In genomic region chr10:73166972-73167371, GRCh38 we compare ENCODE assay signal across 8 cellular contexts. TPM values are rescaled to one million over a fixed set of nuclear protein-coding genes. Genes with fewer than 3 reads are reported as not detected.
DNase-seq lines count a peak whose midpoint lies in the region; ATAC-seq lines count a peak whose summit lies in the region.

No MANE protein-coding gene starts in this region.

- DNase-seq in T-helper 1 cell (no peak), immature natural killer cell (no peak), SKM-1 (lab: John Stamatoyannopoulos, UW; ENCODE audit: unreplicated experiment) (no peak)
- DNase-seq in activated T-helper 1 cell treated with anti-CD3 and anti-CD28 coated beads, Interleukin-12 subunit alpha, Interleukin-12 subunit beta, Interleukin-2, Interleukin-4 antibody, amounts not matched to agents 30 ng/mL and 10 ng/mL and 1 ng/mL, durations not matched to agents 14 hours and 24 hours and 36 hours (ENCODE audit: low spot score) = no peak

- H3K4me3 ChIP-seq in stomach smooth muscle (ENCODE audit: low read length in 2 of 2) = peak overlapping the region; percentile 99 to 100

- peak overlapping the region; percentile 97 for H3K27ac ChIP-seq in stomach smooth muscle (ENCODE audit: low read length)

- H3K9me3 Mint-ChIP-seq in T-helper 1 cell treated with Interleukin-12 subunit alpha and Interleukin-12 subunit beta and Interleukin-4 antibody, amounts not matched to agents 30 μg/mL and 1 μg/mL, for 36 hours = no peaks in the 10 kb centered on the region
- H3K9me3 Mint-ChIP-seq in activated T-helper 1 cell treated with anti-CD3 and anti-CD28 coated beads, Interleukin-12 subunit alpha, Interleukin-12 subunit beta, Interleukin-2, Interleukin-4 antibody, amounts not matched to agents 30 ng/mL and 10 ng/mL and 1 ng/mL, durations not matched to agents 14 hours and 24 hours and 36 hours = no peaks in the 10 kb centered on the region
- H3K9me3 Mint-ChIP-seq in immature natural killer cell = no peaks in the 10 kb centered on the region

- peaks cover 9% of the 10 kb centered on the region for H3K4me1 ChIP-seq in stomach smooth muscle (ENCODE audit: control insufficient read depth, insufficient read depth, low read length)

- ATAC-seq in GM19035 (IDR thresholded peaks at IDR 0.05; ENCODE audit: unreplicated experiment) = no peak
- no peak for ATAC-seq in HG02973 (IDR thresholded peaks at IDR 0.05; ENCODE audit: unreplicated experiment)

- peak overlapping the region; percentile 99 for H3K27ac Mint-ChIP-seq in T-helper 1 cell treated with Interleukin-12 subunit alpha and Interleukin-12 subunit beta and Interleukin-4 antibody, amounts not matched to agents 30 μg/mL and 1 μg/mL, for 36 hours
- H3K27ac Mint-ChIP-seq in activated T-helper 1 cell treated with anti-CD3 and anti-CD28 coated beads, Interleukin-12 subunit alpha, Interleukin-12 subunit beta, Interleukin-2, Interleukin-4 antibody, amounts not matched to agents 30 ng/mL and 10 ng/mL and 1 ng/mL, durations not matched to agents 14 hours and 24 hours and 36 hours = peak overlapping the region; percentile 99
- H3K27ac Mint-ChIP-seq in immature natural killer cell = peak overlapping the region; percentile 99 to 100 (median 100)

- peak overlapping the region; percentile 98 for H3K4me3 Mint-ChIP-seq in T-helper 1 cell treated with Interleukin-12 subunit alpha and Interleukin-12 subunit beta and Interleukin-4 antibody, amounts not matched to agents 30 μg/mL and 1 μg/mL, for 36 hours
- H3K4me3 Mint-ChIP-seq in activated T-helper 1 cell treated with anti-CD3 and anti-CD28 coated beads, Interleukin-12 subunit alpha, Interleukin-12 subunit beta, Interleukin-2, Interleukin-4 antibody, amounts not matched to agents 30 ng/mL and 10 ng/mL and 1 ng/mL, durations not matched to agents 14 hours and 24 hours and 36 hours = peak overlapping the region; percentile 99
- peak overlapping the region; percentile 98 to 100 (median 100) for H3K4me3 Mint-ChIP-seq in immature natural killer cell

- H3K27me3 ChIP-seq in stomach smooth muscle (ENCODE audit: control insufficient read depth in 1 of 2, insufficient read depth in 2 of 2, low read length in 2 of 2) = no peaks in the 10 kb centered on the region

- H3K36me3 ChIP-seq in stomach smooth muscle (ENCODE audit: control insufficient read depth in 2 of 2, insufficient read depth in 2 of 2, low read length in 2 of 2) = peaks cover 5 to 6% of the 10 kb centered on the region in 2 donors

- no peaks in the 10 kb centered on the region for H3K27me3 Mint-ChIP-seq in T-helper 1 cell treated with Interleukin-12 subunit alpha and Interleukin-12 subunit beta and Interleukin-4 antibody, amounts not matched to agents 30 μg/mL and 1 μg/mL, for 36 hours (ENCODE audit: low read depth)
- H3K27me3 Mint-ChIP-seq in activated T-helper 1 cell treated with anti-CD3 and anti-CD28 coated beads, Interleukin-12 subunit alpha, Interleukin-12 subunit beta, Interleukin-2, Interleukin-4 antibody, amounts not matched to agents 30 ng/mL and 10 ng/mL and 1 ng/mL, durations not matched to agents 14 hours and 24 hours and 36 hours (ENCODE audit: insufficient read depth) = no peaks in the 10 kb centered on the region
- H3K27me3 Mint-ChIP-seq in immature natural killer cell (ENCODE audit: low read depth in 3 of 3) = peaks cover 3 to 8% (median 7%) of the 10 kb centered on the region in 3 donors

- H3K4me1 Mint-ChIP-seq in T-helper 1 cell treated with Interleukin-12 subunit alpha and Interleukin-12 subunit beta and Interleukin-4 antibody, amounts not matched to agents 30 μg/mL and 1 μg/mL, for 36 hours (ENCODE audit: low read depth) = peaks cover 38% of the 10 kb centered on the region
- peaks cover 52% of the 10 kb centered on the region for H3K4me1 Mint-ChIP-seq in activated T-helper 1 cell treated with anti-CD3 and anti-CD28 coated beads, Interleukin-12 subunit alpha, Interleukin-12 subunit beta, Interleukin-2, Interleukin-4 antibody, amounts not matched to agents 30 ng/mL and 10 ng/mL and 1 ng/mL, durations not matched to agents 14 hours and 24 hours and 36 hours (ENCODE audit: low read depth)
- peaks cover 40 to 56% of the 10 kb centered on the region in 2 donors for H3K4me1 Mint-ChIP-seq in immature natural killer cell

- intact Hi-C loops in activated T-helper 1 cell treated with anti-CD3 and anti-CD28 coated beads, Interleukin-12 subunit alpha, Interleukin-12 subunit beta, Interleukin-2, Interleukin-4 antibody, amounts not matched to agents 30 ng/mL and 10 ng/mL and 1 ng/mL, durations not matched to agents 14 hours and 24 hours and 36 hours (cut with micrococcal nuclease) = loop anchor here (1.0 to 10.0 kb wide), 6 partner anchors 8 to 1082 kb away; partner anchors contain the start of genes CFAP70, MCU, PPP3CB and SPOCK2

- H3K9me3 ChIP-seq in stomach smooth muscle (ENCODE audit: control insufficient read depth in 2 of 2, low read length in 2 of 2) = no peaks in the 10 kb centered on the region

- peaks cover 18% of the 10 kb centered on the region for H3K36me3 Mint-ChIP-seq in T-helper 1 cell treated with Interleukin-12 subunit alpha and Interleukin-12 subunit beta and Interleukin-4 antibody, amounts not matched to agents 30 μg/mL and 1 μg/mL, for 36 hours (ENCODE audit: low read depth)
- peaks cover 29% of the 10 kb centered on the region for H3K36me3 Mint-ChIP-seq in activated T-helper 1 cell treated with anti-CD3 and anti-CD28 coated beads, Interleukin-12 subunit alpha, Interleukin-12 subunit beta, Interleukin-2, Interleukin-4 antibody, amounts not matched to agents 30 ng/mL and 10 ng/mL and 1 ng/mL, durations not matched to agents 14 hours and 24 hours and 36 hours (ENCODE audit: low read depth)
- H3K36me3 Mint-ChIP-seq in immature natural killer cell = peaks cover 0 to 3% (median 0%) of the 10 kb centered on the region in 3 donors

- H3K9ac ChIP-seq in stomach smooth muscle (ENCODE audit: low read length in 2 of 2) = peak overlapping the region; percentile 100

RNA-seq across cellular contexts. Expression of gene ECD, which starts 0.8 kb away (rescaled TPM):
- 38.0 and 39.5 TPM in 2 replicates for total RNA-seq in activated T-helper 1 cell treated with anti-CD3 and anti-CD28 coated beads, Interleukin-12 subunit alpha, Interleukin-12 subunit beta, Interleukin-2, Interleukin-4 antibody, amounts not matched to agents 30 ng/mL and 10 ng/mL and 1 ng/mL, durations not matched to agents 14 hours and 24 hours and 36 hours
- 10 to 100 TPM; 26.3 to 41.8 (median 30.3) TPM for polyA plus RNA-seq in immature natural killer cell

RNA-seq across cellular contexts. Expression of gene FAM149B1, which starts 0.9 kb away (rescaled TPM):
- 11.1 and 11.3 TPM in 2 replicates for total RNA-seq in activated T-helper 1 cell treated with anti-CD3 and anti-CD28 coated beads, Interleukin-12 subunit alpha, Interleukin-12 subunit beta, Interleukin-2, Interleukin-4 antibody, amounts not matched to agents 30 ng/mL and 10 ng/mL and 1 ng/mL, durations not matched to agents 14 hours and 24 hours and 36 hours
- polyA plus RNA-seq in immature natural killer cell = 1 to 10 TPM; 4.0 to 4.9 (median 4.5) TPM

RNA-seq across cellular contexts. Expression of gene NUDT13, which starts 56.7 kb away (rescaled TPM):
- total RNA-seq in activated T-helper 1 cell treated with anti-CD3 and anti-CD28 coated beads, Interleukin-12 subunit alpha, Interleukin-12 subunit beta, Interleukin-2, Interleukin-4 antibody, amounts not matched to agents 30 ng/mL and 10 ng/mL and 1 ng/mL, durations not matched to agents 14 hours and 24 hours and 36 hours = 0.81 and 0.83 TPM in 2 replicates
- 1 to 10 TPM in 1 of 3 donors, under 1 TPM in 1, not detected in 1; 0.77 to 1.2 TPM for polyA plus RNA-seq in immature natural killer cell
